In genomic region chr18:76484749-76485387, GRCh38 we compare ENCODE assay signal across 14 cellular contexts.
DNase-seq lines count a peak whose midpoint lies in the region; ATAC-seq lines count a peak whose summit lies in the region.
"Had no signal": no experiment of that assay in that cellular context is flagged by ENCODE, and none has a peak within 500 bp of the region (broad histone marks: within the 10 kb centered on the region; RNA-seq: fewer than 3 reads in every experiment).

No MANE protein-coding gene starts in this region.

- DNase-seq in NOMO-1 treated with DMSO at 0.1 percent for 48 hours (lab: John Stamatoyannopoulos, UW; ENCODE audit: unreplicated experiment) (peak; percentile 80), NCI-H345 (lab: John Stamatoyannopoulos, UW) (no peak), DMS53 treated with DMSO at 0.1 percent for 48 hours (lab: John Stamatoyannopoulos, UW; ENCODE audit: unreplicated experiment) (no peak), NK-92 (lab: John Stamatoyannopoulos, UW; ENCODE audit: unreplicated experiment) (no peak), activated gamma-delta T cell (lab: John Stamatoyannopoulos, UW) (no peak)
- DNase-seq: activated naive CD8-positive, alpha-beta T cell treated with anti-CD3 and anti-CD28 coated beads, Interleukin-2, amount 10 ng/mL, durations not matched to agents 7 days and 5 days; NCI-H2081 treated with DMSO at 0.1 percent for 48 hours; T-helper 2 cell had no signal

- no peak overlapping the region for H3K9ac ChIP-seq in BLaER1

- no peaks in the 10 kb centered on the region; the same call in 1 of the 2 replicates for H3K9me3 ChIP-seq in BLaER1
- H3K9me3 ChIP-seq: A549 had no signal

- peaks cover 100% of the 10 kb centered on the region for H4K20me1 ChIP-seq in BLaER1

- peak overlapping the region; percentile 35 for H3K4me2 ChIP-seq in BLaER1
- H3K4me2 ChIP-seq: A549 had no signal

- no peak overlapping the region for H3K4me3 ChIP-seq in BLaER1
- H3K4me3 ChIP-seq: A549, coronary artery had no signal

- no peaks in the 10 kb centered on the region for H3K27me3 ChIP-seq in BLaER1

- H3K36me3 ChIP-seq in BLaER1: peaks cover 29% of the 10 kb centered on the region

- ATAC-seq in GM19372 (IDR thresholded peaks at IDR 0.05; ENCODE audit: low read depth, unreplicated experiment) (peak; percentile 74), HG02981 (IDR thresholded peaks at IDR 0.05; ENCODE audit: unreplicated experiment) (peak; percentile 75)
- ATAC-seq: A549, sciatic nerve had no signal

- no peak overlapping the region for H3K27ac ChIP-seq in BLaER1
- H3K27ac ChIP-seq: A549, coronary artery had no signal

- peaks cover 73% of the 10 kb centered on the region for H3K4me1 ChIP-seq in BLaER1
